28 cellular contexts compared by ENCODE assay signal in genomic region chr1:236701782-236702181, GRCh38. TPM values are rescaled to one million over a fixed set of nuclear protein-coding genes. Genes with fewer than 3 reads are reported as not detected.
"Had no signal": no experiment of that assay in that cellular context is flagged by ENCODE, and none has a peak within 500 bp of the region (broad histone marks: within the 10 kb centered on the region; RNA-seq: fewer than 3 reads in every experiment).

No MANE protein-coding gene starts in this region.

- H3K27ac ChIP-seq: foreskin keratinocyte, left lung, neutrophil, right lobe of liver, spleen, testis, tibial nerve, upper lobe of right lung, vagina had no signal

- H3K36me3 ChIP-seq: left lung, neutrophil, right lobe of liver, spleen, tibial nerve, upper lobe of right lung, vagina had no signal

- H3K4me1 ChIP-seq: foreskin keratinocyte, left lung, right lobe of liver, spleen, testis, tibial nerve, upper lobe of right lung, vagina had no signal

- ATAC-seq: foreskin keratinocyte; left lung; naive thymus-derived CD8-positive, alpha-beta T cell; right lobe of liver; stimulated activated memory B cell treated with anti-CD40 and anti-IgM and Interleukin-4, amounts not matched to agents 10 μg/mL and 1 μg/mL and 100 μg/mL, for 72 hours; upper lobe of right lung had no signal

- H3K9me3 ChIP-seq: left lung, neutrophil, right lobe of liver, spleen, testis, tibial nerve, upper lobe of right lung, vagina had no signal

- H3K4me3 ChIP-seq: left lung, lung, right lobe of liver, spleen, testis, tibial nerve, upper lobe of right lung, vagina had no signal

- FAIRE-seq: colon, endothelial cell of umbilical vein, keratinocyte had no signal

- DNase-seq: cerebellar nuclear complex; dermis blood vessel endothelial cell; endodermal cell; erythroblast; foreskin keratinocyte; head of caudate nucleus; hypothalamus; left lung; mesenchymal stem cell; midbrain; naive thymus-derived CD8-positive, alpha-beta T cell; posterior cingulate gyrus; right lobe of liver; spleen; stimulated activated CD4-positive, alpha-beta T cell treated with anti-CD3 and anti-CD28 coated beads, Interleukin-15, amount 100 ng/mL, for 24 hours; stimulated activated CD4-positive, alpha-beta T cell treated with anti-CD3 and anti-CD28 coated beads, Interleukin-1b, Interleukin-23, amount 100 ng/mL, for 48 hours; stimulated activated CD4-positive, alpha-beta T cell treated with anti-CD3 and anti-CD28 coated beads, Interleukin-4, amount 100 ng/mL, for 24 hours; testis; upper lobe of right lung had no signal

- H3K27me3 ChIP-seq: foreskin keratinocyte, left lung, right lobe of liver, testis, tibial nerve, vagina had no signal

RNA-seq across cellular contexts. Expression of gene ACTN2, which starts 15.5 kb away (rescaled TPM):
- total RNA-seq: dermis blood vessel endothelial cell, foreskin keratinocyte, osteocyte had no signal
- polyA plus RNA-seq: foreskin keratinocyte; keratinocyte; naive thymus-derived CD8-positive, alpha-beta T cell had no signal
